8 cellular contexts compared by ENCODE assay signal in genomic region chr15:90099868-90100854, GRCh38. TPM values are rescaled to one million over a fixed set of nuclear protein-coding genes. Genes with fewer than 3 reads are reported as not detected.
DNase-seq lines count a peak whose midpoint lies in the region; ATAC-seq and TF ChIP-seq lines count a peak whose summit lies in the region.

No MANE protein-coding gene starts in this region.

- peak overlapping the region; percentile 83 for H3K27ac Mint-ChIP-seq in activated B cell treated with CpG ODN at 0.5 μM for 24 hours
- H3K27ac Mint-ChIP-seq in glutamatergic neuron (ENCODE audit: unreplicated experiment), result peak overlapping the region; percentile 62

- peak overlapping the region; percentile 95 for H3K27ac ChIP-seq in rectal smooth muscle tissue (ENCODE audit: low read depth, low read length)

- intact Hi-C loops in activated B cell treated with CpG ODN at 0.5 μM for 24 hours (cut with micrococcal nuclease), result loop anchor here (5.0 kb wide), 4 partner anchors 132 to 832 kb away; partner anchors contain the start of genes CIB1, GDPGP1, HDDC3 and IQGAP1

- peak; percentile 43 to 54 for DNase-seq in AML-193 (lab: John Stamatoyannopoulos, UW)
- DNase-seq in GM20000 (ENCODE audit: low spot score), result peak; percentile 32
- no peak for DNase-seq in activated B cell treated with CpG ODN at 0.5 μM for 24 hours
- DNase-seq in glutamatergic neuron, result no peak
- DNase-seq in DMS114 treated with DMSO at 0.1 percent for 48 hours (lab: John Stamatoyannopoulos, UW; ENCODE audit: unreplicated experiment), result no peak

- ATAC-seq in activated B cell treated with CpG ODN at 0.5 μM for 24 hours (ENCODE audit: low read depth), result no peak
- ATAC-seq in HG03378 (IDR thresholded peaks at IDR 0.05; ENCODE audit: unreplicated experiment), result no peak
- no peak for ATAC-seq in HG03565 (IDR thresholded peaks at IDR 0.05; ENCODE audit: unreplicated experiment)

- peaks cover 51% of the 10 kb centered on the region for H3K4me1 ChIP-seq in rectal smooth muscle tissue (ENCODE audit: control insufficient read depth, insufficient read depth, low read length)

- no peaks in the 10 kb centered on the region for H3K36me3 Mint-ChIP-seq in activated B cell treated with CpG ODN at 0.5 μM for 24 hours (ENCODE audit: low read depth)
- H3K36me3 Mint-ChIP-seq in glutamatergic neuron (ENCODE audit: unreplicated experiment), result no peaks in the 10 kb centered on the region

- peak overlapping the region; percentile 76 for H3K4me3 ChIP-seq in rectal smooth muscle tissue (ENCODE audit: low read length)

- POLR2A ChIA-PET in activated B cell treated with CpG ODN at 0.5 μM for 24 hours (lab: Charles Lee), result interaction anchor here (1.0 to 1.6 kb wide), 5 partner anchors 63 to 495 kb away, joined by 3 to 6 read pairs (median 3); partner anchors contain the start of gene AP3S2

- H3K27me3 ChIP-seq in rectal smooth muscle tissue (ENCODE audit: control insufficient read depth, insufficient read depth, low read length), result no peaks in the 10 kb centered on the region

- H3K4me1 Mint-ChIP-seq in activated B cell treated with CpG ODN at 0.5 μM for 24 hours, result peaks cover 67% of the 10 kb centered on the region
- H3K4me1 Mint-ChIP-seq in glutamatergic neuron (ENCODE audit: low read depth, unreplicated experiment), result peaks cover 28% of the 10 kb centered on the region

- no peaks in the 10 kb centered on the region for H3K36me3 ChIP-seq in rectal smooth muscle tissue (ENCODE audit: control insufficient read depth, insufficient read depth, low read length)

- TF ChIP-seq CTCF in GM20000 (IDR thresholded peaks at IDR 0.05; ENCODE audit: extremely low read depth, missing control alignments), result no peak
- TF ChIP-seq CTCF in activated B cell treated with CpG ODN at 0.5 μM for 24 hours (IDR thresholded peaks at IDR 0.05), result no peak
- TF ChIP-seq CTCF in glutamatergic neuron (IDR thresholded peaks at IDR 0.05; ENCODE audit: partially characterized antibody, unreplicated experiment), result no peak

- no peaks in the 10 kb centered on the region for H3K9me3 Mint-ChIP-seq in activated B cell treated with CpG ODN at 0.5 μM for 24 hours
- H3K9me3 Mint-ChIP-seq in glutamatergic neuron (ENCODE audit: unreplicated experiment), result peaks cover 11% of the 10 kb centered on the region

- peak overlapping the region; percentile 89 for H3K4me3 Mint-ChIP-seq in activated B cell treated with CpG ODN at 0.5 μM for 24 hours
- H3K4me3 Mint-ChIP-seq in glutamatergic neuron (ENCODE audit: unreplicated experiment), result peak overlapping the region; percentile 92

- no peak overlapping the region for H3K9ac ChIP-seq in rectal smooth muscle tissue (ENCODE audit: low read length)

- CTCF ChIA-PET in activated B cell treated with CpG ODN at 0.5 μM for 24 hours (lab: Charles Lee), result interaction anchor here (0.8 to 1.6 kb wide), 4 partner anchors 15 to 202 kb away, joined by 3 to 6 read pairs (median 4); no protein-coding TSS in a partner anchor

- H3K27me3 Mint-ChIP-seq in activated B cell treated with CpG ODN at 0.5 μM for 24 hours, result no peaks in the 10 kb centered on the region
- H3K27me3 Mint-ChIP-seq in glutamatergic neuron (ENCODE audit: unreplicated experiment), result peaks cover 14% of the 10 kb centered on the region

RNA-seq across cellular contexts. Expression of gene IDH2, which starts 2.1 kb away (rescaled TPM):
- 49.1 and 51.2 TPM in 2 replicates for total RNA-seq in activated B cell treated with CpG ODN at 0.5 μM for 24 hours
- 149 TPM for total RNA-seq in glutamatergic neuron (ENCODE audit: unreplicated experiment)

Comparison
In these comparisons a context has a peak if more than half of its experiments do, and no peak if none do; other contexts are left out.
1. DNase-seq: peak in AML-193 (2 of 2) and GM20000 (single experiment); none in activated B cell treated with CpG ODN at 0.5 μM for 24 hours (single experiment), glutamatergic neuron (single experiment) and DMS114 treated with DMSO at 0.1 percent for 48 hours (single experiment).